1 cellular context compared by ENCODE assay signal in genomic region chr20:17856024-17856564, GRCh38.
A peak's percentile ranks its signal among the peaks of the same experiment; 100 is the strongest.
TF ChIP-seq lines count a peak whose summit lies in the region.

No MANE protein-coding gene starts in this region.

TF ChIP-seq in HepG2, 621 proteins besides CTCF, POLR2A, EP300 and RAD21 (continued from another document and continues in another):
- TF ChIP-seq SKI (IDR thresholded peaks at IDR 0.05; ENCODE audit: partially characterized antibody) (peak; percentile 75), ZNF451 (CRISPR knock-in tag; IDR thresholded peaks at IDR 0.05) (peak; percentile 35; the same call in 1 of the 2 replicates), CREB1 (IDR thresholded peaks at IDR 0.05) (peak; percentile 48; the same call in 1 of the 2 replicates), CREB1 (CRISPR knock-in tag; IDR thresholded peaks at IDR 0.05) (no peak), CCDC6 (CRISPR knock-in tag; IDR thresholded peaks at IDR 0.05) (peak; percentile 70), NR2C2 (CRISPR knock-in tag; IDR thresholded peaks at IDR 0.05; ENCODE audit: borderline replicate concordance) (peak; percentile 58; the same call in 1 of the 2 replicates), ZNF318 (CRISPR knock-in tag; IDR thresholded peaks at IDR 0.05) (no peak), MNT (IDR thresholded peaks at IDR 0.05) (peak; percentile 88), ZNF619 (CRISPR knock-in tag; IDR thresholded peaks at IDR 0.05) (no peak; the same call in 1 of the 2 replicates), SAP130 (CRISPR knock-in tag; IDR thresholded peaks at IDR 0.05; ENCODE audit: low read depth) (peak; percentile 94), NCOA2 (CRISPR knock-in tag; IDR thresholded peaks at IDR 0.05) (peak; percentile 95), FOXA3 (CRISPR knock-in tag; IDR thresholded peaks at IDR 0.05) (peak; percentile 97), HNF1B (CRISPR knock-in tag; IDR thresholded peaks at IDR 0.05) (peak; percentile 30; the same call in 1 of the 2 replicates), ARID3A (IDR thresholded peaks at IDR 0.05; ENCODE audit: low read depth, low read length) (peak; percentile 72; the same call in 1 of the 2 replicates), TOPORS (CRISPR knock-in tag; IDR thresholded peaks at IDR 0.05) (no peak), ZNF678 (CRISPR knock-in tag; IDR thresholded peaks at IDR 0.05) (no peak), ELF3 (CRISPR knock-in tag; IDR thresholded peaks at IDR 0.05) (peak; percentile 94), ZEB1 (IDR thresholded peaks at IDR 0.05; ENCODE audit: insufficient replicate concordance, low read depth) (no peak), STAG1 (CRISPR knock-in tag; IDR thresholded peaks at IDR 0.05) (peak; percentile 35), CREM (IDR thresholded peaks at IDR 0.05) (peak; percentile 82), CREM (CRISPR knock-in tag; IDR thresholded peaks at IDR 0.05) (no peak), SYNCRIP (IDR thresholded peaks at IDR 0.05; ENCODE audit: insufficient read depth, low read depth, low read length) (no peak), ISL2 (CRISPR knock-in tag; IDR thresholded peaks at IDR 0.05) (peak; percentile 91), MZF1 (CRISPR knock-in tag; IDR thresholded peaks at IDR 0.05; ENCODE audit: borderline replicate concordance) (no peak), MIXL1 (CRISPR knock-in tag; IDR thresholded peaks at IDR 0.05) (peak; percentile 96; the same call in 1 of the 2 replicates), KDM1A (CRISPR knock-in tag; IDR thresholded peaks at IDR 0.05) (0 out of 2 replicates have a peak, but pooled peaks have one; percentile 83), NFKB2 (CRISPR knock-in tag; IDR thresholded peaks at IDR 0.05; ENCODE audit: borderline replicate concordance) (no peak), MIER2 (CRISPR knock-in tag; IDR thresholded peaks at IDR 0.05) (peak; percentile 63; the same call in 1 of the 2 replicates), ZNF296 (CRISPR knock-in tag; conservative IDR thresholded peaks at IDR 0.05) (no peak), ZNF503 (CRISPR knock-in tag; IDR thresholded peaks at IDR 0.05) (peak; percentile 82), CREB3 (CRISPR knock-in tag; IDR thresholded peaks at IDR 0.05) (no peak), THAP11 (CRISPR knock-in tag; IDR thresholded peaks at IDR 0.05) (peak; percentile 88), HIC2 (CRISPR knock-in tag; IDR thresholded peaks at IDR 0.05; ENCODE audit: low read depth) (peak; percentile 84), SP4 (CRISPR knock-in tag; IDR thresholded peaks at IDR 0.05) (0 out of 2 replicates have a peak, but pooled peaks have one; percentile 18), ESRRA (CRISPR knock-in tag; IDR thresholded peaks at IDR 0.05; ENCODE audit: low read depth) (peak; percentile 93), MAZ (IDR thresholded peaks at IDR 0.05; ENCODE audit: borderline replicate concordance, low read depth, low read length) (no peak), MAZ (CRISPR knock-in tag; IDR thresholded peaks at IDR 0.05; ENCODE audit: low read depth) (peak; percentile 37), KAT2B (IDR thresholded peaks at IDR 0.05; ENCODE audit: borderline replicate concordance, low read depth, low read length) (no peak), SALL2 (CRISPR knock-in tag; IDR thresholded peaks at IDR 0.05) (peak; percentile 59; the same call in 1 of the 2 replicates), ZNF441 (CRISPR knock-in tag; IDR thresholded peaks at IDR 0.05; ENCODE audit: borderline replicate concordance) (no peak), MLXIP (CRISPR knock-in tag; IDR thresholded peaks at IDR 0.05; ENCODE audit: borderline replicate concordance) (0 out of 2 replicates have a peak, but pooled peaks have one; percentile 53), CBX5 (CRISPR knock-in tag; IDR thresholded peaks at IDR 0.05; ENCODE audit: borderline replicate concordance) (peak; percentile 82; the same call in 1 of the 2 replicates), ZNF205 (CRISPR knock-in tag; IDR thresholded peaks at IDR 0.05) (0 out of 2 replicates have a peak, but pooled peaks have one; percentile 63)
